1 cellular context compared by ENCODE assay signal in the genomic region with DNA sequence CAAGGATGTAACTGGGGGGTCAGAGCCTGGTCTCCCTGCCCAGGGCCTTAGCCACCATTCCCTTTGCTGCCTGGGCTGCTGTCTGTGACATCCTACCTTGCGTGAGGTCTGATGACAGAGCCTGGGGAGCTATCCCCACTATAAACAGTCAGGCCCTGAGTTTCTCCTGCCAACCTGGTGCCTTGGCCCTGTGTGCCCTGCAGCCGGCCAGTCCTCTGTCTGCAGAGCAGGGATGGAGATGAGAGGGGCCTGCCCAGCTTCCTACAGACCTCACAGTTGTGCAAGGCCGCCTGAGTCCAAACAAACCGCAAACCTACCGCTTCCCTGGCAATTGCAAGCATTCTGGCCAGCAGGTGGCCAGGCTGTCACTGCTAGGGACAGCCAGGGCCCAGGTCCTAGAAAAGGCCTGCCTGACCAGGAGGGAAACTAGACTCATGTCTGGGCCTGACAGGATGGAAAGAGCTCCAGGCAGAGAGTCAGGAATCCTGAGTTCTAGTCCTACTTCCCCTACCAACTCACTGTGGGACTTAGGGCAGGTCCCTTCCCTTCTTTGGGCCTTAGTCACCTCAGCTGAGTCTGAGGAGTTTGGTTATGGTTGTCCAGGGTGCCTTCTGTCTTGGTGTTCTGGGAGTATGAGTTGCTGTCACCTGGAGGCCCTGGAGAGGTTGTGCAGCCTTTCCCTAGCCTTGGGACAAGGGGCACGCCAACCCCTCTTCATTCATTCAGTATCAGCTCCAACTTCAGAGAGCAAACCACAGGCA.
A peak's percentile ranks its signal among the peaks of the same experiment; 100 is the strongest.
TF ChIP-seq lines count a peak whose summit lies in the region.

No MANE protein-coding gene starts in this region.

TF ChIP-seq in K562, 482 proteins besides CTCF, POLR2A, EP300 and RAD21 (continued from another document and continues in another):
- TF ChIP-seq ARHGAP35 (IDR thresholded peaks at IDR 0.05; ENCODE audit: partially characterized antibody) (no peak), POLR3A (IDR thresholded peaks at IDR 0.05; ENCODE audit: borderline replicate concordance, extremely low read depth, insufficient read depth, insufficient read length) (no peak), ZZZ3 (IDR thresholded peaks at IDR 0.05) (no peak), KDM1A (IDR thresholded peaks at IDR 0.05) (no peak), ZNF76 (CRISPR knock-in tag; IDR thresholded peaks at IDR 0.05; ENCODE audit: borderline replicate concordance) (peak; percentile 69), RAD51 (IDR thresholded peaks at IDR 0.05; ENCODE audit: borderline replicate concordance, low read depth) (no peak), DIDO1 (tag; IDR thresholded peaks at IDR 0.05; ENCODE audit: low read depth) (no peak), GABPB1 (CRISPR knock-in tag; IDR thresholded peaks at IDR 0.05) (no peak), ZNF584 (CRISPR knock-in tag; IDR thresholded peaks at IDR 0.05; ENCODE audit: low read depth) (0 out of 2 replicates have a peak, but pooled peaks have one; percentile 78), SAFB (IDR thresholded peaks at IDR 0.05; ENCODE audit: borderline replicate concordance, low read depth, low read length) (no peak), CTBP1 (IDR thresholded peaks at IDR 0.05; ENCODE audit: borderline replicate concordance) (peak; percentile 70), HMGN3 (IDR thresholded peaks at IDR 0.05; ENCODE audit: borderline replicate concordance, extremely low read depth, insufficient read length, low read depth, low read length) (no peak), CHD1 (IDR thresholded peaks at IDR 0.05; ENCODE audit: low read length) (no peak), GTF2F1 (IDR thresholded peaks at IDR 0.05; ENCODE audit: low read depth, low read length) (no peak), MAFF (IDR thresholded peaks at IDR 0.05; ENCODE audit: low read length) (no peak), GABPB2 (CRISPR knock-in tag; conservative IDR thresholded peaks at IDR 0.05) (no peak), CBX3 (IDR thresholded peaks at IDR 0.05; ENCODE audit: borderline replicate concordance in 1 of 2, low read length in 2 of 2) (0 out of 3 replicates have a peak, but pooled peaks of 1 of the 2 experiments have one; percentile 41), RBBP5 (IDR thresholded peaks at IDR 0.05; ENCODE audit: borderline replicate concordance, insufficient read depth, low read length, poor library complexity, severe bottlenecking) (no peak), ZNF184 (CRISPR knock-in tag; IDR thresholded peaks at IDR 0.05) (no peak), MAFG (tag; conservative IDR thresholded peaks at IDR 0.05) (no peak), ATF7 (IDR thresholded peaks at IDR 0.05) (peak; percentile 29; the same call in 1 of the 2 replicates), EZH2 (IDR thresholded peaks at IDR 0.05; ENCODE audit: borderline replicate concordance, low read depth, low read length) (no peak), CBX5 (IDR thresholded peaks at IDR 0.05; ENCODE audit: borderline replicate concordance, low read depth) (no peak), ZNF316 (IDR thresholded peaks at IDR 0.05) (no peak), ZNF830 (CRISPR knock-in tag; IDR thresholded peaks at IDR 0.05) (no peak), PTBP1 (IDR thresholded peaks at IDR 0.05; ENCODE audit: low read depth, low read length) (no peak), SMC3 (conservative IDR thresholded peaks at IDR 0.05; ENCODE audit: insufficient read depth, low read depth, low read length) (peak; percentile 65)
- TF ChIP-seq, protein P1, sequence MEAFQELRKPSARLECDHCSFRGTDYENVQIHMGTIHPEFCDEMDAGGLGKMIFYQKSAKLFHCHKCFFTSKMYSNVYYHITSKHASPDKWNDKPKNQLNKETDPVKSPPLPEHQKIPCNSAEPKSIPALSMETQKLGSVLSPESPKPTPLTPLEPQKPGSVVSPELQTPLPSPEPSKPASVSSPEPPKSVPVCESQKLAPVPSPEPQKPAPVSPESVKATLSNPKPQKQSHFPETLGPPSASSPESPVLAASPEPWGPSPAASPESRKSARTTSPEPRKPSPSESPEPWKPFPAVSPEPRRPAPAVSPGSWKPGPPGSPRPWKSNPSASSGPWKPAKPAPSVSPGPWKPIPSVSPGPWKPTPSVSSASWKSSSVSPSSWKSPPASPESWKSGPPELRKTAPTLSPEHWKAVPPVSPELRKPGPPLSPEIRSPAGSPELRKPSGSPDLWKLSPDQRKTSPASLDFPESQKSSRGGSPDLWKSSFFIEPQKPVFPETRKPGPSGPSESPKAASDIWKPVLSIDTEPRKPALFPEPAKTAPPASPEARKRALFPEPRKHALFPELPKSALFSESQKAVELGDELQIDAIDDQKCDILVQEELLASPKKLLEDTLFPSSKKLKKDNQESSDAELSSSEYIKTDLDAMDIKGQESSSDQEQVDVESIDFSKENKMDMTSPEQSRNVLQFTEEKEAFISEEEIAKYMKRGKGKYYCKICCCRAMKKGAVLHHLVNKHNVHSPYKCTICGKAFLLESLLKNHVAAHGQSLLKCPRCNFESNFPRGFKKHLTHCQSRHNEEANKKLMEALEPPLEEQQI (IDR thresholded peaks at IDR 0.05): no peak
- TF ChIP-seq, protein P2, sequence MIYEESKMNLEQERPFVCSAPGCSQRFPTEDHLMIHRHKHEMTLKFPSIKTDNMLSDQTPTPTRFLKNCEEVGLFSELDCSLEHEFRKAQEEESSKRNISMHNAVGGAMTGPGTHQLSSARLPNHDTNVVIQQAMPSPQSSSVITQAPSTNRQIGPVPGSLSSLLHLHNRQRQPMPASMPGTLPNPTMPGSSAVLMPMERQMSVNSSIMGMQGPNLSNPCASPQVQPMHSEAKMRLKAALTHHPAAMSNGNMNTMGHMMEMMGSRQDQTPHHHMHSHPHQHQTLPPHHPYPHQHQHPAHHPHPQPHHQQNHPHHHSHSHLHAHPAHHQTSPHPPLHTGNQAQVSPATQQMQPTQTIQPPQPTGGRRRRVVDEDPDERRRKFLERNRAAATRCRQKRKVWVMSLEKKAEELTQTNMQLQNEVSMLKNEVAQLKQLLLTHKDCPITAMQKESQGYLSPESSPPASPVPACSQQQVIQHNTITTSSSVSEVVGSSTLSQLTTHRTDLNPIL (CRISPR knock-in tag; IDR thresholded peaks at IDR 0.05): no peak
- TF ChIP-seq, protein P3, sequence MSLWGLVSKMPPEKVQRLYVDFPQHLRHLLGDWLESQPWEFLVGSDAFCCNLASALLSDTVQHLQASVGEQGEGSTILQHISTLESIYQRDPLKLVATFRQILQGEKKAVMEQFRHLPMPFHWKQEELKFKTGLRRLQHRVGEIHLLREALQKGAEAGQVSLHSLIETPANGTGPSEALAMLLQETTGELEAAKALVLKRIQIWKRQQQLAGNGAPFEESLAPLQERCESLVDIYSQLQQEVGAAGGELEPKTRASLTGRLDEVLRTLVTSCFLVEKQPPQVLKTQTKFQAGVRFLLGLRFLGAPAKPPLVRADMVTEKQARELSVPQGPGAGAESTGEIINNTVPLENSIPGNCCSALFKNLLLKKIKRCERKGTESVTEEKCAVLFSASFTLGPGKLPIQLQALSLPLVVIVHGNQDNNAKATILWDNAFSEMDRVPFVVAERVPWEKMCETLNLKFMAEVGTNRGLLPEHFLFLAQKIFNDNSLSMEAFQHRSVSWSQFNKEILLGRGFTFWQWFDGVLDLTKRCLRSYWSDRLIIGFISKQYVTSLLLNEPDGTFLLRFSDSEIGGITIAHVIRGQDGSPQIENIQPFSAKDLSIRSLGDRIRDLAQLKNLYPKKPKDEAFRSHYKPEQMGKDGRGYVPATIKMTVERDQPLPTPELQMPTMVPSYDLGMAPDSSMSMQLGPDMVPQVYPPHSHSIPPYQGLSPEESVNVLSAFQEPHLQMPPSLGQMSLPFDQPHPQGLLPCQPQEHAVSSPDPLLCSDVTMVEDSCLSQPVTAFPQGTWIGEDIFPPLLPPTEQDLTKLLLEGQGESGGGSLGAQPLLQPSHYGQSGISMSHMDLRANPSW (CRISPR knock-in tag; IDR thresholded peaks at IDR 0.05): no peak
- TF ChIP-seq, protein P4, sequence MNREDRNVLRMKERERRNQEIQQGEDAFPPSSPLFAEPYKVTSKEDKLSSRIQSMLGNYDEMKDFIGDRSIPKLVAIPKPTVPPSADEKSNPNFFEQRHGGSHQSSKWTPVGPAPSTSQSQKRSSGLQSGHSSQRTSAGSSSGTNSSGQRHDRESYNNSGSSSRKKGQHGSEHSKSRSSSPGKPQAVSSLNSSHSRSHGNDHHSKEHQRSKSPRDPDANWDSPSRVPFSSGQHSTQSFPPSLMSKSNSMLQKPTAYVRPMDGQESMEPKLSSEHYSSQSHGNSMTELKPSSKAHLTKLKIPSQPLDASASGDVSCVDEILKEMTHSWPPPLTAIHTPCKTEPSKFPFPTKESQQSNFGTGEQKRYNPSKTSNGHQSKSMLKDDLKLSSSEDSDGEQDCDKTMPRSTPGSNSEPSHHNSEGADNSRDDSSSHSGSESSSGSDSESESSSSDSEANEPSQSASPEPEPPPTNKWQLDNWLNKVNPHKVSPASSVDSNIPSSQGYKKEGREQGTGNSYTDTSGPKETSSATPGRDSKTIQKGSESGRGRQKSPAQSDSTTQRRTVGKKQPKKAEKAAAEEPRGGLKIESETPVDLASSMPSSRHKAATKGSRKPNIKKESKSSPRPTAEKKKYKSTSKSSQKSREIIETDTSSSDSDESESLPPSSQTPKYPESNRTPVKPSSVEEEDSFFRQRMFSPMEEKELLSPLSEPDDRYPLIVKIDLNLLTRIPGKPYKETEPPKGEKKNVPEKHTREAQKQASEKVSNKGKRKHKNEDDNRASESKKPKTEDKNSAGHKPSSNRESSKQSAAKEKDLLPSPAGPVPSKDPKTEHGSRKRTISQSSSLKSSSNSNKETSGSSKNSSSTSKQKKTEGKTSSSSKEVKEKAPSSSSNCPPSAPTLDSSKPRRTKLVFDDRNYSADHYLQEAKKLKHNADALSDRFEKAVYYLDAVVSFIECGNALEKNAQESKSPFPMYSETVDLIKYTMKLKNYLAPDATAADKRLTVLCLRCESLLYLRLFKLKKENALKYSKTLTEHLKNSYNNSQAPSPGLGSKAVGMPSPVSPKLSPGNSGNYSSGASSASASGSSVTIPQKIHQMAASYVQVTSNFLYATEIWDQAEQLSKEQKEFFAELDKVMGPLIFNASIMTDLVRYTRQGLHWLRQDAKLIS (CRISPR knock-in tag; IDR thresholded peaks at IDR 0.05): no peak
- TF ChIP-seq, protein P5, sequence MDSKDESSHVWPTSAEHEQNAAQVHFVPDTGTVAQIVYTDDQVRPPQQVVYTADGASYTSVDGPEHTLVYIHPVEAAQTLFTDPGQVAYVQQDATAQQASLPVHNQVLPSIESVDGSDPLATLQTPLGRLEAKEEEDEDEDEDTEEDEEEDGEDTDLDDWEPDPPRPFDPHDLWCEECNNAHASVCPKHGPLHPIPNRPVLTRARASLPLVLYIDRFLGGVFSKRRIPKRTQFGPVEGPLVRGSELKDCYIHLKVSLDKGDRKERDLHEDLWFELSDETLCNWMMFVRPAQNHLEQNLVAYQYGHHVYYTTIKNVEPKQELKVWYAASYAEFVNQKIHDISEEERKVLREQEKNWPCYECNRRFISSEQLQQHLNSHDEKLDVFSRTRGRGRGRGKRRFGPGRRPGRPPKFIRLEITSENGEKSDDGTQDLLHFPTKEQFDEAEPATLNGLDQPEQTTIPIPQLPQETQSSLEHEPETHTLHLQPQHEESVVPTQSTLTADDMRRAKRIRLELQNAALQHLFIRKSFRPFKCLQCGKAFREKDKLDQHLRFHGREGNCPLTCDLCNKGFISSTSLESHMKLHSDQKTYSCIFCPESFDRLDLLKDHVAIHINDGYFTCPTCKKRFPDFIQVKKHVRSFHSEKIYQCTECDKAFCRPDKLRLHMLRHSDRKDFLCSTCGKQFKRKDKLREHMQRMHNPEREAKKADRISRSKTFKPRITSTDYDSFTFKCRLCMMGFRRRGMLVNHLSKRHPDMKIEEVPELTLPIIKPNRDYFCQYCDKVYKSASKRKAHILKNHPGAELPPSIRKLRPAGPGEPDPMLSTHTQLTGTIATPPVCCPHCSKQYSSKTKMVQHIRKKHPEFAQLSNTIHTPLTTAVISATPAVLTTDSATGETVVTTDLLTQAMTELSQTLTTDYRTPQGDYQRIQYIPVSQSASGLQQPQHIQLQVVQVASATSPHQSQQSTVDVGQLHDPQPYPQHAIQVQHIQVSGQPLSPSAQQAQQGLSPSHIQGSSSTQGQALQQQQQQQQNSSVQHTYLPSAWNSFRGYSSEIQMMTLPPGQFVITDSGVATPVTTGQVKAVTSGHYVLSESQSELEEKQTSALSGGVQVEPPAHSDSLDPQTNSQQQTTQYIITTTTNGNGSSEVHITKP (IDR thresholded peaks at IDR 0.05; ENCODE audit: partially characterized antibody): no peak
- TF ChIP-seq, protein P6, sequence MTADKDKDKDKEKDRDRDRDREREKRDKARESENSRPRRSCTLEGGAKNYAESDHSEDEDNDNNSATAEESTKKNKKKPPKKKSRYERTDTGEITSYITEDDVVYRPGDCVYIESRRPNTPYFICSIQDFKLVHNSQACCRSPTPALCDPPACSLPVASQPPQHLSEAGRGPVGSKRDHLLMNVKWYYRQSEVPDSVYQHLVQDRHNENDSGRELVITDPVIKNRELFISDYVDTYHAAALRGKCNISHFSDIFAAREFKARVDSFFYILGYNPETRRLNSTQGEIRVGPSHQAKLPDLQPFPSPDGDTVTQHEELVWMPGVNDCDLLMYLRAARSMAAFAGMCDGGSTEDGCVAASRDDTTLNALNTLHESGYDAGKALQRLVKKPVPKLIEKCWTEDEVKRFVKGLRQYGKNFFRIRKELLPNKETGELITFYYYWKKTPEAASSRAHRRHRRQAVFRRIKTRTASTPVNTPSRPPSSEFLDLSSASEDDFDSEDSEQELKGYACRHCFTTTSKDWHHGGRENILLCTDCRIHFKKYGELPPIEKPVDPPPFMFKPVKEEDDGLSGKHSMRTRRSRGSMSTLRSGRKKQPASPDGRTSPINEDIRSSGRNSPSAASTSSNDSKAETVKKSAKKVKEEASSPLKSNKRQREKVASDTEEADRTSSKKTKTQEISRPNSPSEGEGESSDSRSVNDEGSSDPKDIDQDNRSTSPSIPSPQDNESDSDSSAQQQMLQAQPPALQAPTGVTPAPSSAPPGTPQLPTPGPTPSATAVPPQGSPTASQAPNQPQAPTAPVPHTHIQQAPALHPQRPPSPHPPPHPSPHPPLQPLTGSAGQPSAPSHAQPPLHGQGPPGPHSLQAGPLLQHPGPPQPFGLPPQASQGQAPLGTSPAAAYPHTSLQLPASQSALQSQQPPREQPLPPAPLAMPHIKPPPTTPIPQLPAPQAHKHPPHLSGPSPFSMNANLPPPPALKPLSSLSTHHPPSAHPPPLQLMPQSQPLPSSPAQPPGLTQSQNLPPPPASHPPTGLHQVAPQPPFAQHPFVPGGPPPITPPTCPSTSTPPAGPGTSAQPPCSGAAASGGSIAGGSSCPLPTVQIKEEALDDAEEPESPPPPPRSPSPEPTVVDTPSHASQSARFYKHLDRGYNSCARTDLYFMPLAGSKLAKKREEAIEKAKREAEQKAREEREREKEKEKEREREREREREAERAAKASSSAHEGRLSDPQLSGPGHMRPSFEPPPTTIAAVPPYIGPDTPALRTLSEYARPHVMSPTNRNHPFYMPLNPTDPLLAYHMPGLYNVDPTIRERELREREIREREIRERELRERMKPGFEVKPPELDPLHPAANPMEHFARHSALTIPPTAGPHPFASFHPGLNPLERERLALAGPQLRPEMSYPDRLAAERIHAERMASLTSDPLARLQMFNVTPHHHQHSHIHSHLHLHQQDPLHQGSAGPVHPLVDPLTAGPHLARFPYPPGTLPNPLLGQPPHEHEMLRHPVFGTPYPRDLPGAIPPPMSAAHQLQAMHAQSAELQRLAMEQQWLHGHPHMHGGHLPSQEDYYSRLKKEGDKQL (CRISPR knock-in tag; IDR thresholded peaks at IDR 0.05; ENCODE audit: borderline replicate concordance): no peak
